Comparison of ENCODE assay signal across 6 cellular contexts in the genomic region with DNA sequence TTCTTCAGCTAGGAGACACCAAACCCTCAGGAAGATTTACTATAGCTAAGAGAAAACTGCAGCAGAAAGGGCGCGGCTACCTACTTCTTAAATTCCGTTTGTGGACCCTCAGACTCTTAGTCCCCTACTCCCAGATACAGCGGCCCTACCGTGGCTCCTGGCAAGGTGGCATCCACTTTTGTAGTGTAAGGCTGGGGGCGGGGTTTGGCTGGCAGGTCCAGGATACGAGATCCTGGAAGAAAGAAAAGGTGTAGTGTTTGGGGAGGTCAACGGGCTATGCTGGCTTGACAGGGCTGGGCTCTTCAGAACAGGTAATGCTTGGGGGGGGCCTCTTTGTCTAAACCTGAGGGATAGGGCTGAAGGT. TPM values are rescaled to one million over a fixed set of nuclear protein-coding genes. Genes with fewer than 3 reads are reported as not detected.
DNase-seq lines count a peak whose midpoint lies in the region; FAIRE-seq and TF ChIP-seq lines count a peak whose summit lies in the region.

No MANE protein-coding gene starts in this region.

- H3K4me3 Mint-ChIP-seq in osteocyte (ENCODE audit: unreplicated experiment): peak overlapping the region; percentile 91

- peak overlapping the region; percentile 97 for H3K27ac Mint-ChIP-seq in osteocyte (ENCODE audit: unreplicated experiment)

- no peak for FAIRE-seq in bronchial epithelial cell (lab: Jason Lieb, UNC)

- H3K27me3 ChIP-seq in bronchial epithelial cell (ENCODE audit: control insufficient read depth, insufficient read depth, low read length): no peaks in the 10 kb centered on the region

- H3K4me1 Mint-ChIP-seq in osteocyte (ENCODE audit: unreplicated experiment): peaks cover 46% of the 10 kb centered on the region

- H3K36me3 ChIP-seq in bronchial epithelial cell (ENCODE audit: control insufficient read depth, insufficient read depth, low read length): peaks cover under 1% of the 10 kb centered on the region

- H3K36me3 Mint-ChIP-seq in osteocyte (ENCODE audit: unreplicated experiment): no peaks in the 10 kb centered on the region

- no peak for TF ChIP-seq CTCF in bronchial epithelial cell (IDR thresholded peaks at IDR 0.05; ENCODE audit: insufficient read depth, low read length, severe bottlenecking)
- no peak for TF ChIP-seq CTCF in osteocyte (IDR thresholded peaks at IDR 0.05)

- DNase-seq in DMS 273 (lab: John Stamatoyannopoulos, UW; ENCODE audit: unreplicated experiment) (peak; percentile 67), DMS 273 treated with DMSO at 0.1 percent for 48 hours (lab: John Stamatoyannopoulos, UW) (no peak), bronchial epithelial cell (ENCODE audit: low read depth) (no peak), osteocyte (ENCODE audit: extremely low spot score, unreplicated experiment) (no peak), NOMO-1 (lab: John Stamatoyannopoulos, UW; ENCODE audit: unreplicated experiment in 2 of 2) (no peak), GF-D8 (lab: John Stamatoyannopoulos, UW) (no peak)

- H3K4me3 ChIP-seq in bronchial epithelial cell (ENCODE audit: low read depth, low read length): peak overlapping the region; percentile 57

- H3K27me3 Mint-ChIP-seq in osteocyte (ENCODE audit: unreplicated experiment): no peaks in the 10 kb centered on the region

- H3K9me3 Mint-ChIP-seq in osteocyte (ENCODE audit: unreplicated experiment): no peaks in the 10 kb centered on the region

RNA-seq across cellular contexts. Expression of a gene that starts 0.3 kb away (rescaled TPM):
- 4.6 and 7.1 TPM in 2 replicates for total RNA-seq in bronchial epithelial cell
- total RNA-seq in osteocyte: 9.3 and 11.1 TPM in 2 replicates

RNA-seq across cellular contexts. Expression of a gene that starts 4.6 kb away (rescaled TPM):
- 71.2 and 108 TPM in 2 replicates for total RNA-seq in bronchial epithelial cell
- 93.2 and 95.3 TPM in 2 replicates for total RNA-seq in osteocyte

RNA-seq across cellular contexts. Expression of a gene that starts 9.5 kb away (rescaled TPM):
- total RNA-seq in bronchial epithelial cell: 181 and 183 TPM in 2 replicates
- total RNA-seq in osteocyte: 138 and 143 TPM in 2 replicates

RNA-seq across cellular contexts. Expression of a gene that starts 9.6 kb away (rescaled TPM):
- total RNA-seq in bronchial epithelial cell (2.6 and 4.7 TPM in 2 replicates), osteocyte (29.4 and 41.9 TPM in 2 replicates)

RNA-seq across cellular contexts. Expression of a gene that starts 18.2 kb away (rescaled TPM):
- 24.2 and 40.8 TPM in 2 replicates for total RNA-seq in bronchial epithelial cell
- 153 and 162 TPM in 2 replicates for total RNA-seq in osteocyte
